ENCODE assay signal across 8 cellular contexts in the genomic region with DNA sequence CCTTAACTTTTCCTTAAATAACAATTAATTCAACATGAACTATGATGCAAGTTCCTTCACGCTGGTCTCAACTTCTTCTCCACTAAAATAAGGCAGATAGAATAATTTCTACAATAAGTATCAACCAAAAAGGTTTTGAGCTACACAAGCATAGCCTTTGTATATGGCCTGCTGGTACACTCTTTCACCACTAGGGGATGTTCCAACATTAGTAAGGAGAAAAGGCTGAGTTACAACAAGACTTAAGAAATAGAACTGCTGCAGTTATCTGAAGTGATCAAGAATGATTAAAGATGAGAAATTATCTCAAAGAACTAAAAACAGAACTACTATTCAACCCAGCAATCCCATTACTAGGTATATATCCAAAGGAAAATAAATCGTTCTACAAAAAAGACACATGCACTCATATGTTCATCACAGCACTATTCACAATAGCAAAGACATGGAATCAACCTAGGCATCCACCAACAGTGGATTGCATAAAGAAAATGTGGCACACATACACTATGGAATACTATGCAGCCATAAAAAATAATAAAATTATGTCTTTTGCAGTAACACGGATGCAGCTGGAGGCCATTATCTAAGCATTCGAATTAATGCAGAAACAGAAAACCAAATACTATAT.
DNase-seq lines count a peak whose midpoint lies in the region; ATAC-seq, FAIRE-seq and TF ChIP-seq lines count a peak whose summit lies in the region.
"Had no signal": no experiment of that assay in that cellular context is flagged by ENCODE, and none has a peak within 500 bp of the region (broad histone marks: within the 10 kb centered on the region; RNA-seq: fewer than 3 reads in every experiment).

No MANE protein-coding gene starts in this region.

- no peaks in the 10 kb centered on the region for H3K27me3 ChIP-seq in KMS-11 (ENCODE audit: insufficient read depth, low read depth)

- H3K4me1 Mint-ChIP-seq in effector memory CD8-positive, alpha-beta T cell (ENCODE audit: low read depth in 2 of 2) = peaks cover 9 to 16% of the 10 kb centered on the region in 2 donors

- H3K9ac ChIP-seq in KMS-11 = no peak overlapping the region

- DNase-seq in ELR (ENCODE audit: low read depth) (peak; percentile 90), RCC 7860 (ENCODE audit: low spot score) (peak; percentile 55), midbrain (lab: John Stamatoyannopoulos, UW) (peak; percentile 62), NK-92 (lab: John Stamatoyannopoulos, UW; ENCODE audit: unreplicated experiment) (no peak)
- peak; percentile 15 to 38 (median 16) for DNase-seq in effector memory CD8-positive, alpha-beta T cell

- peaks cover 30% of the 10 kb centered on the region for H4K20me1 ChIP-seq in KMS-11 (ENCODE audit: insufficient read depth)

- H3K4me3 Mint-ChIP-seq in effector memory CD8-positive, alpha-beta T cell = no peak overlapping the region
- H3K4me3 Mint-ChIP-seq: activated naive CD4-positive, alpha-beta T cell treated with anti-CD3 and anti-CD28 coated beads, Interleukin-2, amount 50 U/mL, for 24 hours had no signal

- H3K4me1 ChIP-seq in KMS-11 (ENCODE audit: low read depth, poor library complexity, severe bottlenecking) = peaks cover 26% of the 10 kb centered on the region

- H3K36me3 Mint-ChIP-seq in effector memory CD8-positive, alpha-beta T cell (ENCODE audit: insufficient read depth) = no peaks in the 10 kb centered on the region
- H3K36me3 Mint-ChIP-seq: activated naive CD4-positive, alpha-beta T cell treated with anti-CD3 and anti-CD28 coated beads, Interleukin-2, amount 50 U/mL, for 24 hours had no signal

- H3K27me3 Mint-ChIP-seq in effector memory CD8-positive, alpha-beta T cell = no peaks in the 10 kb centered on the region
- H3K27me3 Mint-ChIP-seq: activated naive CD4-positive, alpha-beta T cell treated with anti-CD3 and anti-CD28 coated beads, Interleukin-2, amount 50 U/mL, for 24 hours had no signal

- no peaks in the 10 kb centered on the region for H3K36me3 ChIP-seq in KMS-11 (ENCODE audit: insufficient read depth)

- peak; percentile 95 for TF ChIP-seq CTCF in KMS-11 (conservative IDR thresholded peaks at IDR 0.05; ENCODE audit: low read depth, low read length)

- H3K4me2 ChIP-seq in KMS-11 = no peak overlapping the region

- peak; percentile 65 for FAIRE-seq in RCC 7860 (lab: Jason Lieb, UNC)

- no peak overlapping the region for H3K27ac Mint-ChIP-seq in effector memory CD8-positive, alpha-beta T cell
- H3K27ac Mint-ChIP-seq: activated naive CD4-positive, alpha-beta T cell treated with anti-CD3 and anti-CD28 coated beads, Interleukin-2, amount 50 U/mL, for 24 hours had no signal

- peaks cover 92% of the 10 kb centered on the region for H3K79me2 ChIP-seq in KMS-11 (ENCODE audit: insufficient read depth, low read depth)

- no peak overlapping the region for H3K27ac ChIP-seq in KMS-11

- H3K4me3 ChIP-seq in KMS-11 (IDR thresholded peaks at IDR 0.05; ENCODE audit: insufficient read depth, low read depth, low read length) = no peak overlapping the region

- H2AFZ ChIP-seq in KMS-11 (ENCODE audit: low read depth) = no peak overlapping the region

- no peaks in the 10 kb centered on the region for H3K9me3 Mint-ChIP-seq in effector memory CD8-positive, alpha-beta T cell
- H3K9me3 Mint-ChIP-seq: activated naive CD4-positive, alpha-beta T cell treated with anti-CD3 and anti-CD28 coated beads, Interleukin-2, amount 50 U/mL, for 24 hours had no signal

- peak; percentile 68 for ATAC-seq in GM21447 (IDR thresholded peaks at IDR 0.05; ENCODE audit: unreplicated experiment)
- peak; percentile 89 for ATAC-seq in effector memory CD8-positive, alpha-beta T cell (replicated peaks)
